In genomic region chr7:138466069-138466756, GRCh38 we compare ENCODE assay signal across 8 cellular contexts. TPM values are rescaled to one million over a fixed set of nuclear protein-coding genes. Genes with fewer than 3 reads are reported as not detected.
DNase-seq lines count a peak whose midpoint lies in the region; ATAC-seq and TF ChIP-seq lines count a peak whose summit lies in the region.
"Not testable (repeated sequence)": the region's sequence is repeated elsewhere in the genome, so short reads cannot be mapped to it uniquely, and the experiment has no call there.

No MANE protein-coding gene starts in this region.

- H3K9ac ChIP-seq in liver (ENCODE audit: low read depth in 1 of 2, low read length in 2 of 2), result not testable (repeated sequence)

- WGBS in liver, result 68% methylated on average over 11 of the region's 11 CpGs

- not testable (repeated sequence) for H3K4me3 Mint-ChIP-seq in activated T-helper 2 cell treated with anti-CD3 and anti-CD28 coated beads, Interferon-gamma antibody, Interleukin-2, Interleukin-4, amounts not matched to agents 10 μg/mL and 5 μg/mL and 100 μg/mL, durations not matched to agents 14 hours and 24 hours and 36 hours (ENCODE audit: low read depth)

- ATAC-seq in GM19035 (IDR thresholded peaks at IDR 0.05; ENCODE audit: unreplicated experiment), result peak; percentile 64
- peak; percentile 81 for ATAC-seq in GM21447 (IDR thresholded peaks at IDR 0.05; ENCODE audit: unreplicated experiment)
- peak; percentile 65 for ATAC-seq in HG02623 (IDR thresholded peaks at IDR 0.05; ENCODE audit: unreplicated experiment)
- ATAC-seq in HG03060 (IDR thresholded peaks at IDR 0.05; ENCODE audit: low read depth, unreplicated experiment), result peak; percentile 48
- ATAC-seq in HG03460 (IDR thresholded peaks at IDR 0.05; ENCODE audit: unreplicated experiment), result peak; percentile 72

- intact Hi-C loops in activated T-helper 2 cell treated with anti-CD3 and anti-CD28 coated beads, Interferon-gamma antibody, Interleukin-2, Interleukin-4, amounts not matched to agents 10 μg/mL and 5 μg/mL and 100 μg/mL, durations not matched to agents 14 hours and 24 hours and 36 hours (cut with micrococcal nuclease), result not testable (repeated sequence)

- H3K4me1 ChIP-seq in liver (ENCODE audit: control insufficient read depth in 4 of 4, insufficient read depth in 4 of 4, low read length in 3 of 4), result peaks cover 7 to 28% (median 14%) of the 10 kb centered on the region in 4 donors

- DNase-seq in GM10248 (ENCODE audit: extremely low spot score), result peak; percentile 26
- DNase-seq in activated T-helper 2 cell treated with anti-CD3 and anti-CD28 coated beads, Interferon-gamma antibody, Interleukin-2, Interleukin-4, amounts not matched to agents 10 μg/mL and 5 μg/mL and 100 μg/mL, durations not matched to agents 14 hours and 24 hours and 36 hours (ENCODE audit: low spot score), result not testable (repeated sequence)

- peaks cover 32% of the 10 kb centered on the region for H3K4me1 Mint-ChIP-seq in activated T-helper 2 cell treated with anti-CD3 and anti-CD28 coated beads, Interferon-gamma antibody, Interleukin-2, Interleukin-4, amounts not matched to agents 10 μg/mL and 5 μg/mL and 100 μg/mL, durations not matched to agents 14 hours and 24 hours and 36 hours (ENCODE audit: low read depth)

- not testable (repeated sequence) for H3K27ac ChIP-seq in liver (ENCODE audit: low read depth in 1 of 2, low read length in 2 of 2)

- H3K36me3 ChIP-seq in liver (ENCODE audit: control insufficient read depth in 4 of 4, insufficient read depth in 3 of 4, low read depth in 1 of 4, low read length in 3 of 4), result not testable (repeated sequence)

- peak; percentile 7 to 20 for TF ChIP-seq RAD21 in liver (IDR thresholded peaks at IDR 0.05)

- H3K4me3 ChIP-seq in liver (ENCODE audit: low read depth in 1 of 3, low read length in 3 of 3), result not testable (repeated sequence)

- H3K27me3 Mint-ChIP-seq in activated T-helper 2 cell treated with anti-CD3 and anti-CD28 coated beads, Interferon-gamma antibody, Interleukin-2, Interleukin-4, amounts not matched to agents 10 μg/mL and 5 μg/mL and 100 μg/mL, durations not matched to agents 14 hours and 24 hours and 36 hours (ENCODE audit: low read depth), result not testable (repeated sequence)

- not testable (repeated sequence) for H3K9me3 Mint-ChIP-seq in activated T-helper 2 cell treated with anti-CD3 and anti-CD28 coated beads, Interferon-gamma antibody, Interleukin-2, Interleukin-4, amounts not matched to agents 10 μg/mL and 5 μg/mL and 100 μg/mL, durations not matched to agents 14 hours and 24 hours and 36 hours

- CTCF ChIA-PET in GM10248 (lab: Yijun Ruan, JAX), result interaction anchor here (1.0 to 3.4 kb wide), 6 partner anchors 9 to 305 kb away, joined by 3 to 11 read pairs (median 4); no protein-coding TSS in a partner anchor

- POLR2A ChIA-PET in GM10248 (lab: Yijun Ruan, JAX), result interaction anchor here (0.7 kb wide), 1 partner anchor 520 kb away, joined by 3 read pairs; no protein-coding TSS in a partner anchor

- not testable (repeated sequence) for TF ChIP-seq CTCF in GM10248 (IDR thresholded peaks at IDR 0.05; ENCODE audit: control extremely low read depth, extremely low read depth, low read depth, missing control alignments); liver (IDR thresholded peaks at IDR 0.05; ENCODE audit: low read depth, low read length, missing input control)

- H3K27me3 ChIP-seq in liver (ENCODE audit: control insufficient read depth in 4 of 4, insufficient read depth in 4 of 4, low read length in 3 of 4), result not testable (repeated sequence)

- peaks cover 39% of the 10 kb centered on the region for H3K36me3 Mint-ChIP-seq in activated T-helper 2 cell treated with anti-CD3 and anti-CD28 coated beads, Interferon-gamma antibody, Interleukin-2, Interleukin-4, amounts not matched to agents 10 μg/mL and 5 μg/mL and 100 μg/mL, durations not matched to agents 14 hours and 24 hours and 36 hours (ENCODE audit: low read depth)

- peak overlapping the region; percentile 42 for H3K27ac Mint-ChIP-seq in activated T-helper 2 cell treated with anti-CD3 and anti-CD28 coated beads, Interferon-gamma antibody, Interleukin-2, Interleukin-4, amounts not matched to agents 10 μg/mL and 5 μg/mL and 100 μg/mL, durations not matched to agents 14 hours and 24 hours and 36 hours

- not testable (repeated sequence) for H3K9me3 ChIP-seq in liver (ENCODE audit: control insufficient read depth in 4 of 4, low read length in 3 of 4)

TF ChIP-seq in liver, 16 proteins besides CTCF, POLR2A, EP300 and RAD21:
- TF ChIP-seq RXRA (IDR thresholded peaks at IDR 0.05) (peak; percentile 43 to 45), YY1 (IDR thresholded peaks at IDR 0.05) (peak; percentile 13)

RNA-seq across cellular contexts. Expression of gene TRIM24, which starts 6.2 kb away (rescaled TPM):
- total RNA-seq in activated T-helper 2 cell treated with anti-CD3 and anti-CD28 coated beads, Interferon-gamma antibody, Interleukin-2, Interleukin-4, amounts not matched to agents 10 μg/mL and 5 μg/mL and 100 μg/mL, durations not matched to agents 14 hours and 24 hours and 36 hours, result 16.7 and 17.6 TPM in 2 replicates
- total RNA-seq in liver, result 10 to 100 TPM; 14.9 to 19.7 TPM
- 1 to 10 TPM; 7.5 to 7.6 TPM for polyA plus RNA-seq in liver
